ENCODE assay signal across 8 cellular contexts in genomic region chr1:184386271-184387068, GRCh38. TPM values are rescaled to one million over a fixed set of nuclear protein-coding genes. Genes with fewer than 3 reads are reported as not detected.
DNase-seq lines count a peak whose midpoint lies in the region; ATAC-seq, FAIRE-seq and TF ChIP-seq lines count a peak whose summit lies in the region.

Gene C1orf21, plus strand, starts transcription at chr1:184387029. Its CDS starts 90,481 bp downstream, at chr1:184477510.

- FAIRE-seq in GM18507 (lab: Jason Lieb, UNC), result no peak

- TF ChIP-seq CTCF in 22Rv1 (IDR thresholded peaks at IDR 0.05) (no peak), kidney epithelial cell (IDR thresholded peaks at IDR 0.05; ENCODE audit: insufficient read depth, low read length, poor library complexity, severe bottlenecking) (no peak)

- H3K27me3 ChIP-seq in kidney epithelial cell (ENCODE audit: control insufficient read depth, insufficient read depth, low read length), result no peaks in the 10 kb centered on the region

- peak; percentile 15 for DNase-seq in GM18507 (ENCODE audit: extremely low spot score, insufficient read length, low read depth)
- peak; percentile 92 for DNase-seq in NCI-H345 (lab: John Stamatoyannopoulos, UW)
- DNase-seq in activated CD4-positive, CD25-positive, alpha-beta regulatory T cell treated with anti-CD3 and anti-CD28 coated beads, Interleukin-2, amount 50 U/mL, for 72 hours, result peak; percentile 53
- DNase-seq in cerebellum (ENCODE audit: low spot score), result peak; percentile 95
- peak; percentile 35 for DNase-seq in kidney epithelial cell (ENCODE audit: low read depth)
- DNase-seq in stimulated activated CD4-positive, alpha-beta T cell treated with anti-CD3 and anti-CD28 coated beads, Interleukin-12 subunit alpha, Interleukin-12 subunit beta, amount 100 ng/mL, for 4 hours, result peak; percentile 64

- H3K4me3 ChIP-seq in kidney epithelial cell (ENCODE audit: low read depth, low read length), result peak within 1 kb of the TSS; percentile 75

- peak; percentile 82 for ATAC-seq in HG03066 (IDR thresholded peaks at IDR 0.05; ENCODE audit: low read depth, unreplicated experiment)

- no peaks in the 10 kb centered on the region for H3K36me3 ChIP-seq in kidney epithelial cell (ENCODE audit: control insufficient read depth, insufficient read depth, low read length)

- H3K27ac ChIP-seq in 22Rv1, result peak within 1 kb of the TSS; percentile 63

RNA-seq across cellular contexts. Expression of gene C1orf21, which starts in this region (rescaled TPM):
- total RNA-seq in cerebellum, result 25.1 TPM
- 2.6 and 4.7 TPM in 2 replicates for total RNA-seq in kidney epithelial cell

Comparison
In these comparisons a context has a peak if more than half of its experiments do, and no peak if none do; other contexts are left out.
1. Peak in every context shown above with its lines: DNase-seq, ATAC-seq, H3K4me3 ChIP-seq and H3K27ac ChIP-seq.
2. DNase-seq: peak in every context shown above with its lines; median percentile 95 in cerebellum; 92 in NCI-H345; 64 in stimulated activated CD4-positive, alpha-beta T cell treated with anti-CD3 and anti-CD28 coated beads, Interleukin-12 subunit alpha, Interleukin-12 subunit beta, amount 100 ng/mL, for 4 hours; 53 in activated CD4-positive, CD25-positive, alpha-beta regulatory T cell treated with anti-CD3 and anti-CD28 coated beads, Interleukin-2, amount 50 U/mL, for 72 hours; 35 in kidney epithelial cell; 15 in GM18507.